ENCODE assay signal across 1 cellular context in genomic region chr7:23474829-23475578, GRCh38.
TF ChIP-seq lines count a peak whose summit lies in the region.

No MANE protein-coding gene starts in this region.

TF ChIP-seq in HepG2, 621 proteins besides CTCF, POLR2A, EP300 and RAD21 (continues in another document):
- TF ChIP-seq TMF1 (CRISPR knock-in tag; IDR thresholded peaks at IDR 0.05; ENCODE audit: low read depth) (no peak), SMARCC2 (IDR thresholded peaks at IDR 0.05) (no peak), ZNF788 (CRISPR knock-in tag; IDR thresholded peaks at IDR 0.05; ENCODE audit: borderline replicate concordance) (no peak), IKZF1 (IDR thresholded peaks at IDR 0.05) (no peak), ETV6 (CRISPR knock-in tag; conservative IDR thresholded peaks at IDR 0.05) (no peak), NR2F2 (IDR thresholded peaks at IDR 0.05; ENCODE audit: borderline replicate concordance, low read depth) (0 out of 2 replicates have a peak, but pooled peaks have one; percentile 3), TCF7L2 (IDR thresholded peaks at IDR 0.05; ENCODE audit: low read depth, low read length) (no peak), ONECUT2 (CRISPR knock-in tag; IDR thresholded peaks at IDR 0.05) (no peak), HOXA3 (CRISPR knock-in tag; IDR thresholded peaks at IDR 0.05) (no peak), HNRNPL (IDR thresholded peaks at IDR 0.05; ENCODE audit: low read depth, low read length) (no peak), ZNF460 (CRISPR knock-in tag; IDR thresholded peaks at IDR 0.05; ENCODE audit: borderline replicate concordance) (no peak), LCORL (IDR thresholded peaks at IDR 0.05) (no peak), LCORL (CRISPR knock-in tag; IDR thresholded peaks at IDR 0.05) (no peak), ZNF773 (CRISPR knock-in tag; IDR thresholded peaks at IDR 0.05; ENCODE audit: borderline replicate concordance) (0 out of 2 replicates have a peak, but pooled peaks have one; percentile 5), ZIK1 (CRISPR knock-in tag; IDR thresholded peaks at IDR 0.05; ENCODE audit: borderline replicate concordance, low read depth) (no peak), NCOA5 (CRISPR knock-in tag; IDR thresholded peaks at IDR 0.05) (no peak), KLF9 (CRISPR knock-in tag; IDR thresholded peaks at IDR 0.05; ENCODE audit: low read depth) (no peak), IRF1 (CRISPR knock-in tag; IDR thresholded peaks at IDR 0.05; ENCODE audit: low read depth) (no peak), NFE2 (CRISPR knock-in tag; IDR thresholded peaks at IDR 0.05) (no peak), MED8 (CRISPR knock-in tag; IDR thresholded peaks at IDR 0.05; ENCODE audit: insufficient replicate concordance) (no peak), SNAPC2 (CRISPR knock-in tag; IDR thresholded peaks at IDR 0.05) (0 out of 2 replicates have a peak, but pooled peaks have one; percentile 6), THAP8 (CRISPR knock-in tag; IDR thresholded peaks at IDR 0.05; ENCODE audit: borderline replicate concordance) (0 out of 2 replicates have a peak, but pooled peaks have one; percentile 5), NCOA1 (CRISPR knock-in tag; IDR thresholded peaks at IDR 0.05) (no peak), ZHX2 (IDR thresholded peaks at IDR 0.05; ENCODE audit: low read depth) (no peak), ZHX2 (CRISPR knock-in tag; IDR thresholded peaks at IDR 0.05; ENCODE audit: borderline replicate concordance) (peak; percentile 0; the same call in 1 of the 2 replicates), MIER2 (CRISPR knock-in tag; IDR thresholded peaks at IDR 0.05) (no peak), JUND (CRISPR knock-in tag; IDR thresholded peaks at IDR 0.05) (no peak), TSC22D2 (CRISPR knock-in tag; IDR thresholded peaks at IDR 0.05; ENCODE audit: borderline replicate concordance) (no peak), ZSCAN5A (CRISPR knock-in tag; IDR thresholded peaks at IDR 0.05; ENCODE audit: borderline replicate concordance) (0 out of 2 replicates have a peak, but pooled peaks have one; percentile 0), MTERF4 (CRISPR knock-in tag; IDR thresholded peaks at IDR 0.05) (no peak), ZGPAT (CRISPR knock-in tag; IDR thresholded peaks at IDR 0.05) (no peak), BRCA1 (CRISPR knock-in tag; IDR thresholded peaks at IDR 0.05) (no peak), TAF1 (CRISPR knock-in tag; IDR thresholded peaks at IDR 0.05) (no peak), SYNCRIP (IDR thresholded peaks at IDR 0.05; ENCODE audit: insufficient read depth, low read depth, low read length) (no peak), ZNF142 (CRISPR knock-in tag; IDR thresholded peaks at IDR 0.05) (0 out of 2 replicates have a peak, but pooled peaks have one; percentile 12), ASH2L (IDR thresholded peaks at IDR 0.05; ENCODE audit: insufficient read length, low read depth, low read length) (peak; percentile 60), POLR2AphosphoS2 (IDR thresholded peaks at IDR 0.05; ENCODE audit: low read depth, low read length) (no peak), CCAR2 (optimal IDR thresholded peaks at IDR 0.05; ENCODE audit: low read depth, low read length) (no peak), CSRNP2 (CRISPR knock-in tag; conservative IDR thresholded peaks at IDR 0.05; ENCODE audit: low read depth) (no peak), GMEB2 (CRISPR knock-in tag; IDR thresholded peaks at IDR 0.05; ENCODE audit: low read depth) (no peak), ZNF713 (CRISPR knock-in tag; IDR thresholded peaks at IDR 0.05) (no peak), ARNT (IDR thresholded peaks at IDR 0.05) (no peak)
